Comparison of ENCODE assay signal across 1 cellular context in genomic region chr22:41106122-41106968, GRCh38.
TF ChIP-seq lines count a peak whose summit lies in the region.

No MANE protein-coding gene starts in this region.

TF ChIP-seq in IMR-90, 13 proteins besides CTCF, POLR2A, EP300 and RAD21 (continued from another document):
- no peak for TF ChIP-seq USF2 (IDR thresholded peaks at IDR 0.05; ENCODE audit: low read depth, low read length)
